10 cellular contexts compared by ENCODE assay signal in the genomic region with DNA sequence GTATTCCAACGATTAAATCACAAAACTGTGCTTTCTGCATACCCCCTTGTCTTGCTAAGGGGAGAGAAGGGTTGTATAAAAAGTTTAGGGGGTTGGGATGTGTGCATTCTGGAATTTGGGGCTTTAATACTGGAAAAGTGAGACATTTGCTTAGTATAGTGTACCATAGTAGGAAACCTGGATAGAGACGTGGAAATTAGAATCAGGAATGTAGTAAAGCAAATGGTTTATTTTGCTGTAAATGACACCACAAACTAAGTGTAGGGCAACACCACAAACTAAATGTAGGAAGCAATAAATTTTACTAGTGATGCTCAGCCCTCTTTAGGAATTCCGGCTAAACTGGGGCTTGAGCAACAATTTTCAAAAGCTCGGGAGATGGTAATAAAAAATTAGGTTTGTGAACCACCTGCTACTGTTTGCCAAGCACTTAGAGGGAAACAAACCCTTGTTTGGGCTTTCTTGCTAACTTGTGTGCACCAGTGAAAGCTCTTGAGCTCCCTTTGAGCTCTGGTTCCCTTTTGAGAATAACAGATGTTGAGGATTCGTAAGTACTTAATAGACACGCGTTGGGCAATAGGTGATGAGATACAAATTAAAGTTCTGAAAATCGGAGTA. TPM values are rescaled to one million over a fixed set of nuclear protein-coding genes. Genes with fewer than 3 reads are reported as not detected.
DNase-seq lines count a peak whose midpoint lies in the region; ATAC-seq and TF ChIP-seq lines count a peak whose summit lies in the region.
"Had no signal": no experiment of that assay in that cellular context is flagged by ENCODE, and none has a peak within 500 bp of the region (broad histone marks: within the 10 kb centered on the region; RNA-seq: fewer than 3 reads in every experiment).

No MANE protein-coding gene starts in this region.

- peaks cover 25% of the 10 kb centered on the region for H3K4me1 ChIP-seq in CD4-positive, alpha-beta memory T cell (ENCODE audit: insufficient read depth, low read length)
- H3K4me1 ChIP-seq in GM23338 (ENCODE audit: insufficient read depth) = peaks cover 5% of the 10 kb centered on the region; the same call in 1 of the 2 replicates
- peaks cover 4% of the 10 kb centered on the region for H3K4me1 ChIP-seq in OCI-LY1 (ENCODE audit: insufficient read depth, low read length, severe bottlenecking)
- H3K4me1 ChIP-seq: SJCRH30 had no signal

- ATAC-seq in GM23338 = no peak; the same call in 2 of the 3 replicates
- no peak for ATAC-seq in GM18873 (IDR thresholded peaks at IDR 0.05; ENCODE audit: low FRiP score, unreplicated experiment)
- no peak for ATAC-seq in HG03025 (IDR thresholded peaks at IDR 0.05; ENCODE audit: low FRiP score, unreplicated experiment)

- H3K27ac ChIP-seq in CD4-positive, alpha-beta memory T cell (ENCODE audit: low read depth, low read length) = no peak overlapping the region
- H3K27ac ChIP-seq in GM23338 (ENCODE audit: low read depth) = peak overlapping the region; percentile 76; the same call in 1 of the 2 replicates
- H3K27ac ChIP-seq in OCI-LY1 (ENCODE audit: low read depth, low read length, poor library complexity, severe bottlenecking) = peak overlapping the region; percentile 75
- H3K27ac ChIP-seq: SJCRH30 had no signal

- H4K20me1 ChIP-seq in GM23338 (replicated peaks; ENCODE audit: insufficient read depth) (peaks cover 50% of the 10 kb centered on the region), OCI-LY1 (ENCODE audit: insufficient read depth, low read length) (no peaks in the 10 kb centered on the region)

- H3K27me3 ChIP-seq in CD4-positive, alpha-beta memory T cell (ENCODE audit: insufficient read depth, low read length) = no peaks in the 10 kb centered on the region
- H3K27me3 ChIP-seq in GM23338 (ENCODE audit: insufficient read depth) = no peaks in the 10 kb centered on the region
- no peaks in the 10 kb centered on the region for H3K27me3 ChIP-seq in OCI-LY1 (ENCODE audit: insufficient read depth, low read length)
- H3K27me3 ChIP-seq: SJCRH30 had no signal

- H3K9ac ChIP-seq in OCI-LY1 (ENCODE audit: low read length) = no peak overlapping the region

- TF ChIP-seq CTCF in GM23338 (conservative IDR thresholded peaks at IDR 0.05; ENCODE audit: low read depth in 2 of 2) (no peak), OCI-LY1 (IDR thresholded peaks at IDR 0.05; ENCODE audit: low read length) (no peak)

- CTCF ChIA-PET in CD4-positive, alpha-beta memory T cell (lab: Charles Lee; ENCODE audit: partially characterized antibody) = interaction anchor here (1.5 to 22.2 kb wide), 5 partner anchors 11 to 114 kb away, joined by 4 to 631 read pairs (median 221); partner anchors contain the start of genes BRD2, HLA-DMA and HLA-DMB

- H3K9me3 Mint-ChIP-seq in CD4-positive, alpha-beta memory T cell = no peaks in the 10 kb centered on the region
- no peaks in the 10 kb centered on the region; the same call in 2 of the 3 replicates for H3K9me3 Mint-ChIP-seq in GM23338

- H3K4me3 Mint-ChIP-seq in CD4-positive, alpha-beta memory T cell = no peak overlapping the region
- H3K4me3 Mint-ChIP-seq in GM23338 = no peak overlapping the region

- peaks cover 37 to 50% of the 10 kb centered on the region in 2 donors for H3K36me3 Mint-ChIP-seq in CD4-positive, alpha-beta memory T cell
- H3K36me3 Mint-ChIP-seq in GM23338 (ENCODE audit: low read depth) = peaks cover 51% of the 10 kb centered on the region

- no peaks in the 10 kb centered on the region for H3K9me3 ChIP-seq in CD4-positive, alpha-beta memory T cell (ENCODE audit: control insufficient read depth in 1 of 2, low read length in 2 of 2)
- no peaks in the 10 kb centered on the region for H3K9me3 ChIP-seq in OCI-LY1 (ENCODE audit: low read length)
- H3K9me3 ChIP-seq: SJCRH30 had no signal

- no peak for DNase-seq in CD4-positive, alpha-beta memory T cell
- DNase-seq in GM23338 (ENCODE audit: low spot score) = no peak
- DNase-seq in fibroblast of gingiva (ENCODE audit: low read depth) = peak; percentile 36
- DNase-seq in hypothalamus (lab: John Stamatoyannopoulos, UW) = no peak
- DNase-seq in AG08396 (ENCODE audit: low spot score) = no peak
- DNase-seq: central memory CD4-positive, alpha-beta T cell had no signal

- H3K27ac Mint-ChIP-seq in CD4-positive, alpha-beta memory T cell = peak overlapping the region; percentile 25 to 88 (median 59)
- H3K27ac Mint-ChIP-seq in GM23338 = no peak overlapping the region

- no peak overlapping the region for H2AFZ ChIP-seq in GM23338
- H2AFZ ChIP-seq in OCI-LY1 (ENCODE audit: low read length) = no peak overlapping the region

- H3K4me3 ChIP-seq in CD4-positive, alpha-beta memory T cell (ENCODE audit: low read length in 2 of 2) = no peak overlapping the region
- H3K4me3 ChIP-seq in GM23338 (no peak overlapping the region), OCI-LY1 (ENCODE audit: low read depth, low read length, poor library complexity, severe bottlenecking) (no peak overlapping the region)
- H3K4me3 ChIP-seq: SJCRH30 had no signal

- H3K4me2 ChIP-seq in GM23338 = no peak overlapping the region
- H3K4me2 ChIP-seq in OCI-LY1 (ENCODE audit: low read length) = no peak overlapping the region

- H3K27me3 Mint-ChIP-seq in CD4-positive, alpha-beta memory T cell = no peaks in the 10 kb centered on the region
- H3K27me3 Mint-ChIP-seq in GM23338 (ENCODE audit: insufficient read depth, low read depth, poor library complexity) = peaks cover 32% of the 10 kb centered on the region

- intact Hi-C loops in CD4-positive, alpha-beta memory T cell (cut with micrococcal nuclease) = no loop called here

- H3K79me2 ChIP-seq in GM23338 (replicated peaks; ENCODE audit: insufficient read depth) (peaks cover 21% of the 10 kb centered on the region), OCI-LY1 (ENCODE audit: insufficient read depth, low read length) (no peaks in the 10 kb centered on the region)

- no peaks in the 10 kb centered on the region for H3K9me2 ChIP-seq in GM23338 (ENCODE audit: insufficient read depth)
- no peaks in the 10 kb centered on the region for H3K9me2 ChIP-seq in OCI-LY1 (ENCODE audit: low read depth, low read length)

- H3F3A ChIP-seq in GM23338 (replicated peaks; ENCODE audit: low read depth) (peaks cover 75% of the 10 kb centered on the region), OCI-LY1 (ENCODE audit: insufficient read depth, low read length) (peaks cover 47% of the 10 kb centered on the region)

- H3K36me3 ChIP-seq in CD4-positive, alpha-beta memory T cell (ENCODE audit: insufficient read depth, low read length) = peaks cover 43% of the 10 kb centered on the region
- H3K36me3 ChIP-seq in GM23338 (ENCODE audit: insufficient read depth) = peaks cover 38% of the 10 kb centered on the region
- peaks cover 65% of the 10 kb centered on the region for H3K36me3 ChIP-seq in OCI-LY1 (ENCODE audit: insufficient read depth, low read length)

- POLR2A ChIA-PET in CD4-positive, alpha-beta memory T cell (lab: Charles Lee; ENCODE audit: partially characterized antibody) = interaction anchor here (0.6 to 24.6 kb wide), 9 partner anchors 14 to 361 kb away, joined by 3 to 698 read pairs (median 8); partner anchors contain the start of genes BRD2, HLA-DMA, HLA-DMB and PSMB9

- H3K4me1 Mint-ChIP-seq in CD4-positive, alpha-beta memory T cell = peaks cover 24 to 49% (median 37%) of the 10 kb centered on the region in 4 donors
- H3K4me1 Mint-ChIP-seq in GM23338 = peaks cover 41% of the 10 kb centered on the region

TF ChIP-seq in GM23338, 12 proteins besides CTCF, POLR2A, EP300 and RAD21:
- TF ChIP-seq EZH2phosphoT487 (IDR thresholded peaks at IDR 0.05; ENCODE audit: unreplicated experiment) (no peak), POLR2AphosphoS5 (IDR thresholded peaks at IDR 0.05; ENCODE audit: low read depth) (peak; percentile 15; the same call in 1 of the 2 replicates)

RNA-seq across cellular contexts. Expression of gene BRD2, which starts 13.8 kb away (rescaled TPM):
- 100 to 1,000 TPM; 375 to 378 TPM for total RNA-seq in CD4-positive, alpha-beta memory T cell
- polyA plus RNA-seq in CD4-positive, alpha-beta memory T cell = 10 to 100 TPM; 13.7 to 87.8 TPM
- 169 and 182 TPM in 2 replicates for total RNA-seq in GM23338 (2014; rRNA removed; shearing (Covaris generic))
- 81.9 and 84.9 TPM in 2 replicates for polyA plus RNA-seq in GM23338 (2016; fragmentation: Nextera tagmentation; extraction: Ambion mirVana)

RNA-seq across cellular contexts. Expression of gene HLA-DOA, which starts 27.2 kb away (rescaled TPM):
- total RNA-seq in CD4-positive, alpha-beta memory T cell = 1 to 10 TPM in 1 of 2 experiments, under 1 TPM in 1; 0.69 to 1.4 TPM
- 1 to 10 TPM in 1 of 2 donors, not detected in 1; 1.8 TPM for polyA plus RNA-seq in CD4-positive, alpha-beta memory T cell
- total RNA-seq in GM23338 (2014; rRNA removed; shearing (Covaris generic)) = 30.5 and 34.2 TPM in 2 replicates
- 4.8 TPM in 2 replicates for polyA plus RNA-seq in GM23338 (2016; fragmentation: Nextera tagmentation; extraction: Ambion mirVana)

RNA-seq across cellular contexts. Expression of gene HLA-DMA, which starts 29.3 kb away (rescaled TPM):
- 10 to 100 TPM in 1 of 2 experiments, 1 to 10 TPM in 1; 8.5 to 10.2 TPM for total RNA-seq in CD4-positive, alpha-beta memory T cell
- 10 to 100 TPM in 1 of 2 donors, 1 to 10 TPM in 1; 8.1 to 26.0 TPM for polyA plus RNA-seq in CD4-positive, alpha-beta memory T cell
- 3.5 and 5.2 TPM in 2 replicates for total RNA-seq in GM23338 (2014; rRNA removed; shearing (Covaris generic))
- polyA plus RNA-seq in GM23338 (2016; fragmentation: Nextera tagmentation; extraction: Ambion mirVana) = 6.2 and 8.1 TPM in 2 replicates

RNA-seq across cellular contexts. Expression of gene HLA-DMB, which starts 41.4 kb away (rescaled TPM):
- total RNA-seq in CD4-positive, alpha-beta memory T cell = 1 to 10 TPM; 7.9 to 8.1 TPM
- 10 to 100 TPM in 1 of 2 donors, 1 to 10 TPM in 1; 7.6 to 15.5 TPM for polyA plus RNA-seq in CD4-positive, alpha-beta memory T cell
- total RNA-seq in GM23338 (2014; rRNA removed; shearing (Covaris generic)) = 1.3 and 1.6 TPM in 2 replicates
- 0.70 and 1.4 TPM in 2 replicates for polyA plus RNA-seq in GM23338 (2016; fragmentation: Nextera tagmentation; extraction: Ambion mirVana)
- total RNA-seq: SJCRH30 had no signal

Comparison
In these comparisons a context has a peak if more than half of its experiments do, and no peak if none do; other contexts are left out.
1. RNA of gene HLA-DOA, which starts 27.2 kb away (total RNA-seq): 30.5 to 34.2 TPM in GM23338; 0.69 to 1.4 TPM in CD4-positive, alpha-beta memory T cell; every median in the first group is over 10 times any median in the second.